8 cellular contexts compared by ENCODE assay signal in genomic region chr9:70340572-70340971, GRCh38.
DNase-seq lines count a peak whose midpoint lies in the region; ATAC-seq and TF ChIP-seq lines count a peak whose summit lies in the region.

No MANE protein-coding gene starts in this region.

- WGBS in upper lobe of left lung, 2 donors: 2 to 4% methylated on average over 1 of the region's 1 CpG

- no peak overlapping the region for H3K27ac ChIP-seq in cardiac muscle cell
- H3K27ac ChIP-seq in upper lobe of left lung: no peak overlapping the region

- in situ Hi-C loops in SK-MEL-5 (cut with HindIII; ENCODE audit: low pct_unique_long_range_greater_than_20kb, low sequenced_read_pairs): loop anchor here (25.0 kb wide), 1 partner anchor 272 kb away; no protein-coding TSS in a partner anchor

- no peaks in the 10 kb centered on the region for H3K27me3 ChIP-seq in cardiac muscle cell
- no peaks in the 10 kb centered on the region for H3K27me3 ChIP-seq in upper lobe of left lung

- peak; percentile 50 for TF ChIP-seq CTCF in cardiac muscle cell (IDR thresholded peaks at IDR 0.05; ENCODE audit: low read depth, low read length)
- peak; percentile 19 to 58 (median 40) for TF ChIP-seq CTCF in upper lobe of left lung (IDR thresholded peaks at IDR 0.05)

- no peak for ATAC-seq in upper lobe of left lung (ENCODE audit: low FRiP score in 2 of 2)

- H3K36me3 ChIP-seq in cardiac muscle cell (peaks cover 3% of the 10 kb centered on the region), upper lobe of left lung (peaks cover 0 to 5% (median 3%) of the 10 kb centered on the region in 4 donors)

- no peak overlapping the region for H3K4me3 ChIP-seq in cardiac muscle cell
- no peak overlapping the region for H3K4me3 ChIP-seq in upper lobe of left lung

- H3K4me1 ChIP-seq in cardiac muscle cell (ENCODE audit: low read depth) (no peaks in the 10 kb centered on the region), upper lobe of left lung (no peaks in the 10 kb centered on the region)

- TF ChIP-seq POLR2A in upper lobe of left lung (IDR thresholded peaks at IDR 0.05): no peak

- intact Hi-C loops in cardiac septum (cut with DNase I): no loop called here

- TF ChIP-seq EP300 in upper lobe of left lung (IDR thresholded peaks at IDR 0.05): no peak

- peak; percentile 34 to 60 for DNase-seq in cardiac muscle cell (ENCODE audit: low read depth in 1 of 2, low spot score in 1 of 2)
- DNase-seq in cardiac septum (ENCODE audit: low spot score): no peak
- peak; percentile 55 for DNase-seq in SK-MEL-5 (ENCODE audit: low read depth, low spot score)
- DNase-seq in glomerular visceral epithelial cell (ENCODE audit: extremely low spot score): peak; percentile 10
- DNase-seq in upper lobe of left lung: no peak
- DNase-seq in activated gamma-delta T cell (lab: John Stamatoyannopoulos, UW): no peak
- no peak for DNase-seq in cortex of kidney (lab: John Stamatoyannopoulos, UW)
- DNase-seq in activated CD4-positive, alpha-beta T cell treated with anti-CD3 and anti-CD28 coated beads for 1 hour: no peak

- H3K9me3 ChIP-seq in cardiac muscle cell (ENCODE audit: low read depth): no peaks in the 10 kb centered on the region
- no peaks in the 10 kb centered on the region for H3K9me3 ChIP-seq in upper lobe of left lung

Comparison
In these comparisons a context has a peak if more than half of its experiments do, and no peak if none do; other contexts are left out.
1. DNase-seq: peak in cardiac muscle cell (2 of 2), SK-MEL-5 (single experiment) and glomerular visceral epithelial cell (single experiment); none in cardiac septum (single experiment), upper lobe of left lung (0 of 2), activated gamma-delta T cell (single experiment), cortex of kidney (single experiment) and activated CD4-positive, alpha-beta T cell treated with anti-CD3 and anti-CD28 coated beads for 1 hour (single experiment).